Comparison of ENCODE assay signal across 10 cellular contexts in the genomic region with DNA sequence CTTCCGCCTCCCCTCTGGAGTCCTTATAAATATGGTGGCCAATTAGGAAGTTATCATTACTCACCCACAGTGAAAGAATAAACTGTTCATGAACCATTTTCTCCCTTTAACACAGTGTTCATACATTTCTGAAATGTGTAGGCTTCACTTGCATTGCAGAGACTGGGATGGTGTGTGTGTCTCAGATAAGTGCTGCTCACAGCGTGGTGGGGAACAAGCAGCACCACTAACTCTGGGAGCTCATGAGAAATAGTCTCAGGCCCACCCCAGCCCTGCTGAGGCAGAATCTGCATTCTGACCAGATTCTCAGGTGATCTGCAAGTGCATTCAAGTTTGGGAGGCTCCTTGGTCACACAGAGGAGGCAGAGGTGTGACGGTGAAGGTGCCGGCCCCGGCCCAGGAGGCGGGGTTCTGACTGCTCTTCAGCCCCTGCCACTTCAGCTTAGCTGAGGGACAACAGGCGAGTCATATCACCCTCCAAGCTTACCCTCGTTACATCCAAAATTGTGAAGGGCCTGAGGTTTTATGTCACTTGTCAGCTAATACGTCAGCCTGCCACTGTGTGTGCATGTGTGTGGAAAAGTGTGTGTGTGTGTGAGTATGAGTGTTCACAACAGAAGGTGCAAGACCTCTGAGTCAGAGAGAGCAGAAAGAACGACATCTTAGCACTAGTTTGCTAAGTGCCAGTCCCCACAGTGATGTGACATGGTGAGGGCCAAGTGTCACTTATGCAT. TPM values are rescaled to one million over a fixed set of nuclear protein-coding genes. Genes with fewer than 3 reads are reported as not detected.
DNase-seq lines count a peak whose midpoint lies in the region; ATAC-seq, FAIRE-seq and TF ChIP-seq lines count a peak whose summit lies in the region.
"Had no signal": no experiment of that assay in that cellular context is flagged by ENCODE, and none has a peak within 500 bp of the region (broad histone marks: within the 10 kb centered on the region; RNA-seq: fewer than 3 reads in every experiment).

No MANE protein-coding gene starts in this region.

- H3K9me3 ChIP-seq in RWPE2 (ENCODE audit: severe bottlenecking) (no peaks in the 10 kb centered on the region), left lung (no peaks in the 10 kb centered on the region), psoas muscle (no peaks in the 10 kb centered on the region)

- H3K36me3 ChIP-seq in RWPE2 (ENCODE audit: low read depth) (peaks cover 29% of the 10 kb centered on the region), left lung (peaks cover 0 to 24% of the 10 kb centered on the region in 2 donors), psoas muscle (ENCODE audit: insufficient read depth in 1 of 2, low read depth in 1 of 2) (peaks cover 0 to 2% of the 10 kb centered on the region in 2 donors)

- no peak for DNase-seq in GM12891 (ENCODE audit: insufficient read length, low spot score)
- no peak for DNase-seq in RWPE2 (ENCODE audit: low spot score)
- no peak for DNase-seq in left lung
- no peak for DNase-seq in A172 (ENCODE audit: low spot score)
- DNase-seq in GOT3 (lab: John Stamatoyannopoulos, UW), result no peak
- DNase-seq in DMS53 treated with DMSO at 0.1 percent for 48 hours (lab: John Stamatoyannopoulos, UW; ENCODE audit: unreplicated experiment), result no peak
- DNase-seq in psoas muscle, result no peak
- DNase-seq: DMS79 treated with DMSO at 0.1 percent for 48 hours, NCI-H1417 treated with DMSO at 0.1 percent for 48 hours had no signal

- FAIRE-seq in GM12891 (lab: Jason Lieb, UNC), result no peak

- peaks cover 36% of the 10 kb centered on the region for H3K4me1 ChIP-seq in RWPE2 (ENCODE audit: insufficient read depth, poor library complexity, severe bottlenecking)
- peaks cover 5 to 24% of the 10 kb centered on the region in 2 donors for H3K4me1 ChIP-seq in left lung
- no peaks in the 10 kb centered on the region for H3K4me1 ChIP-seq in psoas muscle

- H3K4me3 ChIP-seq in RWPE2 (ENCODE audit: severe bottlenecking) (no peak overlapping the region), left lung (no peak overlapping the region), psoas muscle (no peak overlapping the region)

- intact Hi-C loops in left lung (cut with DNase I) (no loop called here), psoas muscle (cut with DNase I) (no loop called here)

- TF ChIP-seq POLR2A in GM12891 (IDR thresholded peaks at IDR 0.05; ENCODE audit: low read depth, low read length), result peak; percentile 32; the same call in 1 of the 2 replicates

- 88 to 91% (median 90%) methylated on average over 10 of the region's 10 CpGs for WGBS in psoas muscle, 3 donors

- TF ChIP-seq CTCF in RWPE2 (IDR thresholded peaks at IDR 0.05; ENCODE audit: poor library complexity, severe bottlenecking) (no peak), left lung (IDR thresholded peaks at IDR 0.05) (no peak), psoas muscle (IDR thresholded peaks at IDR 0.05) (no peak)

- H3K27ac ChIP-seq in RWPE2 (ENCODE audit: poor library complexity, severe bottlenecking) (peak overlapping the region; percentile 95), left lung (no peak overlapping the region), psoas muscle (no peak overlapping the region)

- ATAC-seq in GM21717 (IDR thresholded peaks at IDR 0.05; ENCODE audit: unreplicated experiment) (peak; percentile 12), RWPE2 (ENCODE audit: low read depth) (no peak), left lung (peak; percentile 14), psoas muscle (no peak)

- no peaks in the 10 kb centered on the region for H3K27me3 ChIP-seq in RWPE2 (ENCODE audit: insufficient read depth, poor library complexity, severe bottlenecking)
- H3K27me3 ChIP-seq in left lung, result no peaks in the 10 kb centered on the region
- no peaks in the 10 kb centered on the region for H3K27me3 ChIP-seq in psoas muscle (ENCODE audit: insufficient read depth in 3 of 3, low read length in 2 of 3)

TF ChIP-seq in GM12891, 5 proteins besides CTCF, POLR2A, EP300 and RAD21:
- no peak for TF ChIP-seq POLR2AphosphoS5 (IDR thresholded peaks at IDR 0.05; ENCODE audit: low read depth, low read length)
- TF ChIP-seq POU2F2 (IDR thresholded peaks at IDR 0.05; ENCODE audit: low read depth, low read length), result no peak

RNA-seq across cellular contexts. Expression of a gene that starts 34.7 kb away (rescaled TPM):
- 70.1 TPM for polyA plus RNA-seq in GM12891 (2012; ENCODE audit: low read depth, missing spikeins)
- total RNA-seq in left lung (100 to 1,000 TPM; 111 to 124 TPM), psoas muscle (1 to 10 TPM; 3.6 to 8.1 (median 6.6) TPM)
- total RNA-seq in A172 (2014; rRNA removed; shearing (Covaris generic)), result 26.0 and 27.9 TPM in 2 replicates
- 1 to 10 TPM; 4.1 to 5.1 (median 4.9) TPM for polyA plus RNA-seq in psoas muscle

Comparison
In these comparisons a context has a peak if more than half of its experiments do, and no peak if none do; other contexts are left out.
1. ATAC-seq: peak in GM21717 (single experiment) and left lung (single experiment); none in RWPE2 (single experiment) and psoas muscle (0 of 4).